In the genomic region with DNA sequence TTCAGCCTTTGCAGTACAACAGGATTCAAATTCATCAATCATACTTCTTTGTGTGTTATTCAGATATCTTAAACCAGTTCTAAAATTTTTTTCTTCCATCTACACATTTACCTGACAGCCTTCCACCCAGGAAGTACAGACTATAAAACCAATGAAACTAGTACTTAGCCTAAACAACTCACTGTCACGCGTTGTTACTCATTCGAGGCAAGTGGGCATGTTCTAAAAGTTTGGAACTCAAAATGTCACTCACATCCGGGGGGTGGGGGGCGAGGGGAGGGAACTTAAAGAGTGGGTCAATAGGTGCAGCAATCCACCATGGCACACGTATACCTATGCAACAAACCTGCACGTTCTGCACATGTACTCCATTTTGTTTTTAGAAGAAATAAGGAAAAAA, we compare ENCODE assay signal across 17 cellular contexts.
A peak's percentile ranks its signal among the peaks of the same experiment; 100 is the strongest.
DNase-seq lines count a peak whose midpoint lies in the region; ATAC-seq and TF ChIP-seq lines count a peak whose summit lies in the region.
"Had no signal": no experiment of that assay in that cellular context is flagged by ENCODE, and none has a peak within 500 bp of the region (broad histone marks: within the 10 kb centered on the region; RNA-seq: fewer than 3 reads in every experiment).

No MANE protein-coding gene starts in this region.

- H3K9me3 Mint-ChIP-seq in CD8-positive, alpha-beta memory T cell = peaks cover 0 to 2% (median 0%) of the 10 kb centered on the region in 5 donors
- H3K9me3 Mint-ChIP-seq: CD14-positive monocyte had no signal

- H3K4me3 Mint-ChIP-seq in CD8-positive, alpha-beta memory T cell = peak overlapping the region in 1 of 7 donors; percentile 96
- H3K4me3 Mint-ChIP-seq: CD14-positive monocyte had no signal

- TF ChIP-seq CTCF in neural cell (IDR thresholded peaks at IDR 0.05; ENCODE audit: poor library complexity, severe bottlenecking) (no peak), foreskin fibroblast (IDR thresholded peaks at IDR 0.05; ENCODE audit: low read depth, low read length) (no peak)

- H3K79me2 ChIP-seq in Karpas-422 (ENCODE audit: low read length) (peaks cover 87% of the 10 kb centered on the region), neural cell (replicated peaks; ENCODE audit: insufficient read depth, low read length) (peaks cover 83% of the 10 kb centered on the region)

- no peaks in the 10 kb centered on the region for H3K36me3 ChIP-seq in CD8-positive, alpha-beta memory T cell (ENCODE audit: insufficient read depth, low read length)
- H3K36me3 ChIP-seq in Karpas-422 (ENCODE audit: insufficient read depth, low read length) (peaks cover 26% of the 10 kb centered on the region), neural cell (ENCODE audit: insufficient read depth, low read length) (peaks cover 6% of the 10 kb centered on the region)

- DNase-seq in CD8-positive, alpha-beta memory T cell = no peak
- DNase-seq in Karpas-422 = peak; percentile 50
- peak; percentile 0 for DNase-seq in cerebellar cortex (ENCODE audit: low spot score)
- no peak for DNase-seq in foreskin fibroblast
- DNase-seq: DMS79 treated with DMSO at 0.1 percent for 48 hours, GF-D8, MV-4-11, NCI-H1436, NCI-H2081 treated with DMSO at 0.1 percent for 48 hours, NCI-H526, OCI-M1, RPMI8226 had no signal

- peaks cover 66 to 81% (median 81%) of the 10 kb centered on the region in 3 donors for H3K4me1 Mint-ChIP-seq in CD8-positive, alpha-beta memory T cell

- H3F3A ChIP-seq in neural cell (ENCODE audit: insufficient read depth, low read length, poor library complexity, severe bottlenecking) = peaks cover 10% of the 10 kb centered on the region

- H3K36me3 Mint-ChIP-seq in CD8-positive, alpha-beta memory T cell = peaks cover 0 to 56% (median 13%) of the 10 kb centered on the region in 3 donors

- no peak overlapping the region for H3K27ac ChIP-seq in CD8-positive, alpha-beta memory T cell (ENCODE audit: low read depth, low read length)
- H3K27ac ChIP-seq in Karpas-422 (ENCODE audit: low read length) = 0 out of 2 replicates have a peak overlapping the region, but pooled peaks have one; percentile 4
- H3K27ac ChIP-seq in neural cell (ENCODE audit: low read length) = no peak overlapping the region
- H3K27ac ChIP-seq: A549 had no signal

- H3K4me3 ChIP-seq in CD8-positive, alpha-beta memory T cell (ENCODE audit: low read length) = no peak overlapping the region
- H3K4me3 ChIP-seq in Karpas-422 (ENCODE audit: low read length) = no peak overlapping the region
- H3K4me3 ChIP-seq in neural cell (ENCODE audit: low read length) = peak overlapping the region; percentile 0
- no peak overlapping the region for H3K4me3 ChIP-seq in foreskin fibroblast (ENCODE audit: low read depth in 1 of 2, low read length in 2 of 2)
- H3K4me3 ChIP-seq: A549 had no signal

- ATAC-seq in HG02973 (IDR thresholded peaks at IDR 0.05; ENCODE audit: unreplicated experiment) (no peak), HG02938 (IDR thresholded peaks at IDR 0.05; ENCODE audit: unreplicated experiment) (no peak)
- ATAC-seq: A549 had no signal

- POLR2A ChIA-PET in CD8-positive, alpha-beta memory T cell (lab: Charles Lee) = no interaction called here

- H3K27me3 ChIP-seq in CD8-positive, alpha-beta memory T cell (ENCODE audit: insufficient read depth, low read length, poor library complexity, severe bottlenecking) = no peaks in the 10 kb centered on the region
- H3K27me3 ChIP-seq in Karpas-422 (ENCODE audit: low read length) (no peaks in the 10 kb centered on the region), neural cell (ENCODE audit: insufficient read depth, low read depth, low read length) (no peaks in the 10 kb centered on the region)

- H3K9me2 ChIP-seq in Karpas-422 (replicated peaks; ENCODE audit: insufficient read depth, low read length) (no peaks in the 10 kb centered on the region), neural cell (ENCODE audit: insufficient read depth, low read length) (no peaks in the 10 kb centered on the region)

- CTCF ChIA-PET in CD8-positive, alpha-beta memory T cell (lab: Charles Lee) = no interaction called here

- no peak for TF ChIP-seq RAD21 in neural cell (conservative IDR thresholded peaks at IDR 0.05)

- H3K27me3 Mint-ChIP-seq in CD8-positive, alpha-beta memory T cell = no peaks in the 10 kb centered on the region

- H3K9me3 ChIP-seq in CD8-positive, alpha-beta memory T cell (ENCODE audit: low read length) = no peaks in the 10 kb centered on the region
- H3K9me3 ChIP-seq in Karpas-422 (ENCODE audit: low read length) = no peaks in the 10 kb centered on the region
- no peaks in the 10 kb centered on the region for H3K9me3 ChIP-seq in neural cell (ENCODE audit: low read length)
- H3K9me3 ChIP-seq: A549 had no signal

- peak overlapping the region in 6 of 8 donors; percentile 2 to 93 (median 17) for H3K27ac Mint-ChIP-seq in CD8-positive, alpha-beta memory T cell

- no peak for TF ChIP-seq EP300 in neural cell (conservative IDR thresholded peaks at IDR 0.05; ENCODE audit: poor library complexity, severe bottlenecking)

- no peak overlapping the region for H3K9ac ChIP-seq in Karpas-422 (ENCODE audit: low read length)
- no peak overlapping the region for H3K9ac ChIP-seq in neural cell (ENCODE audit: low read length)

- H3K4me2 ChIP-seq in Karpas-422 (ENCODE audit: low read depth, low read length, poor library complexity, severe bottlenecking) (no peak overlapping the region), neural cell (ENCODE audit: low read length) (no peak overlapping the region)
- H3K4me2 ChIP-seq: A549 had no signal

- peaks cover 28% of the 10 kb centered on the region for H3K4me1 ChIP-seq in CD8-positive, alpha-beta memory T cell (ENCODE audit: insufficient read depth, low read length)
- peaks cover 42% of the 10 kb centered on the region for H3K4me1 ChIP-seq in Karpas-422 (ENCODE audit: low read length)

- H2AFZ ChIP-seq in Karpas-422 (ENCODE audit: low read length) = no peak overlapping the region
- no peak overlapping the region for H2AFZ ChIP-seq in neural cell (ENCODE audit: low read depth, low read length)

- H4K20me1 ChIP-seq in Karpas-422 (ENCODE audit: insufficient read depth, low read depth, low read length) (peaks cover 3% of the 10 kb centered on the region; the same call in 1 of the 2 replicates), neural cell (ENCODE audit: insufficient read depth) (no peaks in the 10 kb centered on the region)

TF ChIP-seq in neural cell, 6 proteins besides CTCF, POLR2A, EP300 and RAD21:
- TF ChIP-seq MXI1 (conservative IDR thresholded peaks at IDR 0.05; ENCODE audit: poor library complexity, severe bottlenecking) = no peak
- no peak for TF ChIP-seq EZH2 (IDR thresholded peaks at IDR 0.05; ENCODE audit: borderline replicate concordance, insufficient read depth, low read length, poor library complexity, severe bottlenecking)
- TF ChIP-seq TAF1 (IDR thresholded peaks at IDR 0.05; ENCODE audit: low read depth) = no peak
- no peak for TF ChIP-seq POLR2AphosphoS5 (IDR thresholded peaks at IDR 0.05)
- no peak for TF ChIP-seq SMC3 (conservative IDR thresholded peaks at IDR 0.05; ENCODE audit: poor library complexity)
- TF ChIP-seq, protein P1, sequence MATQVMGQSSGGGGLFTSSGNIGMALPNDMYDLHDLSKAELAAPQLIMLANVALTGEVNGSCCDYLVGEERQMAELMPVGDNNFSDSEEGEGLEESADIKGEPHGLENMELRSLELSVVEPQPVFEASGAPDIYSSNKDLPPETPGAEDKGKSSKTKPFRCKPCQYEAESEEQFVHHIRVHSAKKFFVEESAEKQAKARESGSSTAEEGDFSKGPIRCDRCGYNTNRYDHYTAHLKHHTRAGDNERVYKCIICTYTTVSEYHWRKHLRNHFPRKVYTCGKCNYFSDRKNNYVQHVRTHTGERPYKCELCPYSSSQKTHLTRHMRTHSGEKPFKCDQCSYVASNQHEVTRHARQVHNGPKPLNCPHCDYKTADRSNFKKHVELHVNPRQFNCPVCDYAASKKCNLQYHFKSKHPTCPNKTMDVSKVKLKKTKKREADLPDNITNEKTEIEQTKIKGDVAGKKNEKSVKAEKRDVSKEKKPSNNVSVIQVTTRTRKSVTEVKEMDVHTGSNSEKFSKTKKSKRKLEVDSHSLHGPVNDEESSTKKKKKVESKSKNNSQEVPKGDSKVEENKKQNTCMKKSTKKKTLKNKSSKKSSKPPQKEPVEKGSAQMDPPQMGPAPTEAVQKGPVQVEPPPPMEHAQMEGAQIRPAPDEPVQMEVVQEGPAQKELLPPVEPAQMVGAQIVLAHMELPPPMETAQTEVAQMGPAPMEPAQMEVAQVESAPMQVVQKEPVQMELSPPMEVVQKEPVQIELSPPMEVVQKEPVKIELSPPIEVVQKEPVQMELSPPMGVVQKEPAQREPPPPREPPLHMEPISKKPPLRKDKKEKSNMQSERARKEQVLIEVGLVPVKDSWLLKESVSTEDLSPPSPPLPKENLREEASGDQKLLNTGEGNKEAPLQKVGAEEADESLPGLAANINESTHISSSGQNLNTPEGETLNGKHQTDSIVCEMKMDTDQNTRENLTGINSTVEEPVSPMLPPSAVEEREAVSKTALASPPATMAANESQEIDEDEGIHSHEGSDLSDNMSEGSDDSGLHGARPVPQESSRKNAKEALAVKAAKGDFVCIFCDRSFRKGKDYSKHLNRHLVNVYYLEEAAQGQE (IDR thresholded peaks at IDR 0.05; ENCODE audit: borderline replicate concordance) = no peak
TF ChIP-seq in neural cell: peak in this region for 0.

Comparison
In these comparisons a context has a peak if more than half of its experiments do, and no peak if none do; other contexts are left out.
1. DNase-seq: peak in Karpas-422 (single experiment) and cerebellar cortex (single experiment); none in CD8-positive, alpha-beta memory T cell (0 of 5) and foreskin fibroblast (0 of 2).